17 cellular contexts compared by ENCODE assay signal in the genomic region with DNA sequence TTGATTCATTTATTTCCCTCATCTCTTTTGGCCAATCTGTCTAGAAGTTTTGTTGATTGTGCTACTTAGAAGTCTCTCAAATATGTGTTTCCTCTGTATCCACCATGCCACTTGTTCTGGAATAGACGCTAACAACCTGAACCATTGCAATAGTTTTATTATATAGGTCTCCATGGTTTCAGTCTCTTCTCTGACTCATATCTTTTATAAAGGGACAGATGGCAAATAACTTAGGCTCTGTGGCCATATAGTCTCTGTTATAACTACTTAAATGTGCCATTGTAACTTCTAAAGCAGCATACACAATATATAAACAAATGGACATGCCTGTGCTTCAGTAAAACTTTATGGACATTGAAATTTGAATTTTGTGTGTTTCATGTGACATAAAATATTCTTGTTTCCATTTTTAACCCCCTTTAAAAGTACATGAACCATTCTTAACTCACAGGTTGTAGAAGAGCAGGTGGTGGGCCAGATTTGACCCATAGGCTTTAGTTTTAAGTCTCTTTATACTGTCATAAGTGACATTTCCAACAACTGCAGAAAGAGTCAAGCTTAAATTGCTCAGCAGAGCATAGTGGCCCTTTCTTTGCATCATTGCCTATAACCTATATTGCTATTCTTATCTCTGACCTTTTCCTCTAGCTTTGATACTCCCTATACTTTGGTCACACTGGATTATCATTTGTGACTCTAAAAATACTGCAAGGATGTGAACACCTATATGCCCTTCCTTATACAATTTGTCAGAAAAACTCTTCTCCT.
"Had no signal": no experiment of that assay in that cellular context is flagged by ENCODE, and none has a peak within 500 bp of the region (broad histone marks: within the 10 kb centered on the region; RNA-seq: fewer than 3 reads in every experiment).

No MANE protein-coding gene starts in this region.

- H3K27me3 ChIP-seq: foreskin keratinocyte, neural progenitor cell, sigmoid colon, uterus had no signal

- H3K9me3 ChIP-seq: sigmoid colon, uterus had no signal

- H3K4me1 ChIP-seq: foreskin keratinocyte, left ventricle myocardium inferior, neural progenitor cell, sigmoid colon, uterus had no signal

- H3K36me3 ChIP-seq: left ventricle myocardium inferior, neural progenitor cell, sigmoid colon, uterus had no signal

- DNase-seq: activated CD4-positive, alpha-beta memory T cell treated with anti-CD3 and anti-CD28 coated beads, Interleukin-2, amount 10 ng/mL, durations not matched to agents 7 days and 5 days; activated CD4-positive, alpha-beta T cell treated with anti-CD3 and anti-CD28 coated beads, Interleukin-2, amount 10 ng/mL, durations not matched to agents 24 days and 14 days; activated gamma-delta T cell treated with Interleukin-2 at 50 U/mL for 16 hours; activated T-cell treated with anti-CD3 and anti-CD28 coated beads for 4 hours; aorta; effector memory CD4-positive, alpha-beta T cell; foreskin keratinocyte; left ventricle myocardium inferior; naive thymus-derived CD8-positive, alpha-beta T cell; posterior cingulate gyrus; sigmoid colon; stimulated activated CD4-positive, alpha-beta T cell treated with anti-CD3 and anti-CD28 coated beads, Interleukin-15, amount 100 ng/mL, for 24 hours; trophoblast cell; uterus had no signal

- H3K4me3 ChIP-seq: left ventricle myocardium inferior, neural progenitor cell, sigmoid colon, smooth muscle cell, uterus had no signal

- H3K27ac ChIP-seq: foreskin keratinocyte, left ventricle myocardium inferior, neural progenitor cell, sigmoid colon, uterus had no signal

- ATAC-seq: foreskin keratinocyte; naive thymus-derived CD8-positive, alpha-beta T cell; stimulated activated memory B cell treated with anti-CD40 and anti-IgM and Interleukin-4, amounts not matched to agents 10 μg/mL and 1 μg/mL and 100 μg/mL, for 72 hours had no signal
